8 cellular contexts compared by ENCODE assay signal in genomic region chr6:14108095-14108494, GRCh38. TPM values are rescaled to one million over a fixed set of nuclear protein-coding genes. Genes with fewer than 3 reads are reported as not detected.
A peak's percentile ranks its signal among the peaks of the same experiment; 100 is the strongest.
DNase-seq lines count a peak whose midpoint lies in the region; ATAC-seq, FAIRE-seq and TF ChIP-seq lines count a peak whose summit lies in the region.
"Not testable (repeated sequence)": the region's sequence is repeated elsewhere in the genome, so short reads cannot be mapped to it uniquely, and the experiment has no call there.

No MANE protein-coding gene starts in this region.

- SMC1A ChIA-PET in GM12878 (lab: Charles Lee; ENCODE audit: uncharacterized antibody, unreplicated experiment): interaction anchor here (1.1 to 8.6 kb wide), 9 partner anchors 7 to 41 kb away, joined by 3 to 319 read pairs (median 20); no protein-coding TSS in a partner anchor

- not testable (repeated sequence) for TF ChIP-seq POLR2A in GM12878 (IDR thresholded peaks at IDR 0.05; ENCODE audit: low read depth, low read length)

- H3K9me2 ChIP-seq in SU-DHL-6 (replicated peaks; ENCODE audit: insufficient read depth, low read length): not testable (repeated sequence)

- H3K4me2 ChIP-seq in SU-DHL-6 (ENCODE audit: low read depth, low read length, poor library complexity, severe bottlenecking): peak overlapping the region; percentile 50
- peak overlapping the region; percentile 73 for H3K4me2 ChIP-seq in GM12878 (ENCODE audit: control insufficient read depth, insufficient read depth)

- H3K4me3 Mint-ChIP-seq in CD14-positive monocyte (peak overlapping the region; percentile 53 to 80), naive B cell (peak overlapping the region; percentile 56 to 89 (median 84))
- H3K4me3 Mint-ChIP-seq in activated CD8-positive, alpha-beta T cell treated with anti-CD3 and anti-CD28 coated beads for 36 hours: peak overlapping the region; percentile 32
- H3K4me3 Mint-ChIP-seq in activated T-helper 2 cell treated with anti-CD3 and anti-CD28 coated beads, Interferon-gamma antibody, Interleukin-2, Interleukin-4, amounts not matched to agents 10 μg/mL and 5 μg/mL and 100 μg/mL, durations not matched to agents 14 hours and 24 hours and 36 hours (ENCODE audit: low read depth): not testable (repeated sequence)
- peak overlapping the region; percentile 66 to 71 for H3K4me3 Mint-ChIP-seq in stimulated activated naive CD8-positive, alpha-beta T cell treated with anti-CD3 and anti-CD28 coated beads, Interleukin-15, amount 100 ng/mL, for 72 hours

- TF ChIP-seq RAD21 in GM12878 (IDR thresholded peaks at IDR 0.05; ENCODE audit: insufficient read depth, low read depth, low read length): not testable (repeated sequence)

- peak overlapping the region in 6 of 7 donors; percentile 42 to 95 (median 87) for H3K27ac Mint-ChIP-seq in CD14-positive monocyte
- H3K27ac Mint-ChIP-seq in activated CD8-positive, alpha-beta T cell treated with anti-CD3 and anti-CD28 coated beads for 36 hours: peak overlapping the region; percentile 87
- peak overlapping the region; percentile 77 for H3K27ac Mint-ChIP-seq in activated T-helper 2 cell treated with anti-CD3 and anti-CD28 coated beads, Interferon-gamma antibody, Interleukin-2, Interleukin-4, amounts not matched to agents 10 μg/mL and 5 μg/mL and 100 μg/mL, durations not matched to agents 14 hours and 24 hours and 36 hours
- H3K27ac Mint-ChIP-seq in naive B cell: peak overlapping the region; percentile 99 to 100 (median 100)
- H3K27ac Mint-ChIP-seq in stimulated activated naive CD8-positive, alpha-beta T cell treated with anti-CD3 and anti-CD28 coated beads, Interleukin-15, amount 100 ng/mL, for 72 hours: peak overlapping the region in 1 of 2 donors; percentile 75

- in situ Hi-C loops in GM12878 (cut with MboI): loop anchor here (25.0 kb wide), 1 partner anchor 1746 kb away; no protein-coding TSS in a partner anchor

- 0 out of 4 replicates have a peak, but pooled peaks of 1 of the 2 experiments have one; percentile 5 for TF ChIP-seq EP300 in GM12878 (IDR thresholded peaks at IDR 0.05; ENCODE audit: borderline replicate concordance in 1 of 2, control insufficient read depth in 1 of 2, low read depth in 2 of 2, low read length in 2 of 2)

- FAIRE-seq in GM12878 (lab: Jason Lieb, UNC): not testable (repeated sequence)

- H4K20me1 ChIP-seq in SU-DHL-6 (ENCODE audit: low read depth, low read length); GM12878 (ENCODE audit: control insufficient read depth, insufficient read depth): not testable (repeated sequence)

- peaks cover 10% of the 10 kb centered on the region; the same call in 1 of the 2 replicates for H3K36me3 ChIP-seq in SU-DHL-6 (ENCODE audit: low read length)
- not testable (repeated sequence) for H3K36me3 ChIP-seq in GM12878 (ENCODE audit: control insufficient read depth in 2 of 2, insufficient read depth in 2 of 2, low read length in 1 of 2)

- POLR2A ChIA-PET in activated CD8-positive, alpha-beta T cell treated with anti-CD3 and anti-CD28 coated beads for 36 hours (lab: Charles Lee): interaction anchor here (0.6 to 2.6 kb wide), 2 partner anchors 12 to 729 kb away, joined by 3 to 16 read pairs; no protein-coding TSS in a partner anchor
- POLR2A ChIA-PET in GM12878 (lab: Charles Lee): interaction anchor here (0.7 to 7.2 kb wide), 7 partner anchors 10 to 349 kb away, joined by 3 to 126 read pairs (median 5); partner anchors contain the start of gene CD83

- not testable (repeated sequence) for DNase-seq in CD14-positive monocyte (ENCODE audit: low spot score); HL-60 (ENCODE audit: low read depth in 1 of 2, low spot score in 1 of 2); activated CD8-positive, alpha-beta T cell treated with anti-CD3 and anti-CD28 coated beads for 36 hours; activated T-helper 2 cell treated with anti-CD3 and anti-CD28 coated beads, Interferon-gamma antibody, Interleukin-2, Interleukin-4, amounts not matched to agents 10 μg/mL and 5 μg/mL and 100 μg/mL, durations not matched to agents 14 hours and 24 hours and 36 hours (ENCODE audit: low spot score); GM12878 (ENCODE audit: low read depth, low spot score); naive B cell; stimulated activated naive CD8-positive, alpha-beta T cell treated with anti-CD3 and anti-CD28 coated beads, Interleukin-15, amount 100 ng/mL, for 72 hours

- not testable (repeated sequence) for H3K27me3 ChIP-seq in HL-60 (ENCODE audit: insufficient read depth, poor library complexity, severe bottlenecking); SU-DHL-6 (ENCODE audit: low read length); GM12878 (replicated peaks in 1 of 2; ENCODE audit: control insufficient read depth in 2 of 2, insufficient read depth in 2 of 2, low read length in 1 of 2)

- CTCF ChIA-PET in activated CD8-positive, alpha-beta T cell treated with anti-CD3 and anti-CD28 coated beads for 36 hours (lab: Charles Lee): interaction anchor here (1.6 to 4.2 kb wide), 2 partner anchors 41 to 63 kb away, joined by 3 to 19 read pairs; no protein-coding TSS in a partner anchor
- CTCF ChIA-PET in GM12878 (lab: Yijun Ruan, JAX): interaction anchor here (0.6 to 4.2 kb wide), 6 partner anchors 9 to 41 kb away, joined by 3 to 39 read pairs (median 16); partner anchors contain the start of gene CD83

- not testable (repeated sequence) for H3K4me3 ChIP-seq in HL-60 (replicated peaks; ENCODE audit: insufficient read depth, low read length)
- H3K4me3 ChIP-seq in SU-DHL-6 (ENCODE audit: insufficient read depth, low read length, poor library complexity, severe bottlenecking) (peak overlapping the region; percentile 25), GM12878 (0 out of 2 replicates have a peak overlapping the region, but pooled peaks have one; percentile 32)

- WGBS in GM12878 (ENCODE audit: insufficient coverage, insufficient replicate concordance, low lambda C conversion rate, missing lambda C conversion rate): 0% methylated on average over 2 of the region's 2 CpGs

- H3K4me1 Mint-ChIP-seq in CD14-positive monocyte: peaks cover 27% of the 10 kb centered on the region
- peaks cover 30% of the 10 kb centered on the region for H3K4me1 Mint-ChIP-seq in activated CD8-positive, alpha-beta T cell treated with anti-CD3 and anti-CD28 coated beads for 36 hours (ENCODE audit: low read depth)
- peaks cover 40% of the 10 kb centered on the region for H3K4me1 Mint-ChIP-seq in activated T-helper 2 cell treated with anti-CD3 and anti-CD28 coated beads, Interferon-gamma antibody, Interleukin-2, Interleukin-4, amounts not matched to agents 10 μg/mL and 5 μg/mL and 100 μg/mL, durations not matched to agents 14 hours and 24 hours and 36 hours (ENCODE audit: low read depth)
- H3K4me1 Mint-ChIP-seq in naive B cell: peaks cover 38 to 74% (median 46%) of the 10 kb centered on the region in 3 donors
- peaks cover 37% of the 10 kb centered on the region for H3K4me1 Mint-ChIP-seq in stimulated activated naive CD8-positive, alpha-beta T cell treated with anti-CD3 and anti-CD28 coated beads, Interleukin-15, amount 100 ng/mL, for 72 hours

- H2AFZ ChIP-seq in SU-DHL-6 (ENCODE audit: low read depth, low read length, severe bottlenecking) (peak overlapping the region; percentile 25), GM12878 (ENCODE audit: control insufficient read depth, low read depth, low read length) (peak overlapping the region; percentile 46)

- H3K27me3 Mint-ChIP-seq in CD14-positive monocyte (ENCODE audit: low read depth in 3 of 3); activated CD8-positive, alpha-beta T cell treated with anti-CD3 and anti-CD28 coated beads for 36 hours; naive B cell; stimulated activated naive CD8-positive, alpha-beta T cell treated with anti-CD3 and anti-CD28 coated beads, Interleukin-15, amount 100 ng/mL, for 72 hours: not testable (repeated sequence)
- H3K27me3 Mint-ChIP-seq in activated T-helper 2 cell treated with anti-CD3 and anti-CD28 coated beads, Interferon-gamma antibody, Interleukin-2, Interleukin-4, amounts not matched to agents 10 μg/mL and 5 μg/mL and 100 μg/mL, durations not matched to agents 14 hours and 24 hours and 36 hours (ENCODE audit: low read depth): peaks cover 11% of the 10 kb centered on the region

- peaks cover 28% of the 10 kb centered on the region for H3F3A ChIP-seq in SU-DHL-6 (ENCODE audit: insufficient read depth)

- H3K27ac ChIP-seq in HL-60 (replicated peaks) (peak overlapping the region; percentile 77), SU-DHL-6 (ENCODE audit: low read depth, low read length) (peak overlapping the region; percentile 65), GM12878 (ENCODE audit: control insufficient read depth, insufficient read depth) (peak overlapping the region; percentile 85)

- RAD21 ChIA-PET in GM12878 (lab: Charles Lee; ENCODE audit: unreplicated experiment): interaction anchor here (0.5 to 6.9 kb wide), 8 partner anchors 10 to 442 kb away, joined by 3 to 164 read pairs (median 12); partner anchors contain the start of gene CD83

- not testable (repeated sequence) for ATAC-seq in activated CD8-positive, alpha-beta T cell treated with anti-CD3 and anti-CD28 coated beads for 36 hours; naive B cell (ENCODE audit: low read depth in 2 of 2); stimulated activated naive CD8-positive, alpha-beta T cell treated with anti-CD3 and anti-CD28 coated beads, Interleukin-15, amount 100 ng/mL, for 72 hours
- peak; percentile 7; the same call in 2 of the 3 replicates for ATAC-seq in GM12878

- H3K36me3 Mint-ChIP-seq in CD14-positive monocyte; activated CD8-positive, alpha-beta T cell treated with anti-CD3 and anti-CD28 coated beads for 36 hours (ENCODE audit: low read depth); naive B cell: not testable (repeated sequence)
- H3K36me3 Mint-ChIP-seq in activated T-helper 2 cell treated with anti-CD3 and anti-CD28 coated beads, Interferon-gamma antibody, Interleukin-2, Interleukin-4, amounts not matched to agents 10 μg/mL and 5 μg/mL and 100 μg/mL, durations not matched to agents 14 hours and 24 hours and 36 hours (ENCODE audit: low read depth): peaks cover 17% of the 10 kb centered on the region

- peak overlapping the region; percentile 36 for H3K9ac ChIP-seq in SU-DHL-6 (ENCODE audit: low read length)
- H3K9ac ChIP-seq in GM12878 (ENCODE audit: control insufficient read depth, insufficient read depth, low read length): peak overlapping the region; percentile 75

- TF ChIP-seq CTCF in CD14-positive monocyte (IDR thresholded peaks at IDR 0.05); HL-60 (IDR thresholded peaks at IDR 0.05; ENCODE audit: insufficient read depth, low read length); SU-DHL-6 (IDR thresholded peaks at IDR 0.05; ENCODE audit: insufficient read depth, low read length, poor library complexity, severe bottlenecking); activated CD8-positive, alpha-beta T cell treated with anti-CD3 and anti-CD28 coated beads for 36 hours (IDR thresholded peaks at IDR 0.05); GM12878 (IDR thresholded peaks at IDR 0.05 in 2 of 3, conservative IDR thresholded peaks at IDR 0.05 in 1 of 3; ENCODE audit: control insufficient read depth in 2 of 3, extremely low read depth in 1 of 3, insufficient read depth in 1 of 3, low read depth in 3 of 3, low read length in 3 of 3): not testable (repeated sequence)

- not testable (repeated sequence) for H3K79me2 ChIP-seq in SU-DHL-6 (ENCODE audit: insufficient read depth, low read length); GM12878 (ENCODE audit: control insufficient read depth, insufficient read depth, low read length)

- H3K4me1 ChIP-seq in GM12878 (ENCODE audit: control insufficient read depth, insufficient read depth, low read length): peaks cover 43% of the 10 kb centered on the region

- H3K9me3 ChIP-seq in SU-DHL-6 (ENCODE audit: insufficient read depth, low read length): peaks cover 12% of the 10 kb centered on the region
- H3K9me3 ChIP-seq in GM12878 (replicated peaks; ENCODE audit: control insufficient read depth, insufficient read depth, low read length): peaks cover 15% of the 10 kb centered on the region

- intact Hi-C loops in CD14-positive monocyte (cut with micrococcal nuclease); activated CD8-positive, alpha-beta T cell treated with anti-CD3 and anti-CD28 coated beads for 36 hours (cut with micrococcal nuclease): not testable (repeated sequence)
- intact Hi-C loops in activated T-helper 2 cell treated with anti-CD3 and anti-CD28 coated beads, Interferon-gamma antibody, Interleukin-2, Interleukin-4, amounts not matched to agents 10 μg/mL and 5 μg/mL and 100 μg/mL, durations not matched to agents 14 hours and 24 hours and 36 hours (cut with micrococcal nuclease): loop anchor here (1.0 kb wide), 1 partner anchor 33 kb away; no protein-coding TSS in a partner anchor
- intact Hi-C loops in GM12878 (cut with micrococcal nuclease; ENCODE audit: unreplicated experiment): loop anchor here (1.0 to 5.0 kb wide), 4 partner anchors 14 to 769 kb away; no protein-coding TSS in a partner anchor

- BruUV-seq in GM12878 (replicated peaks; lab: Mats Ljungman, UMichigan): not testable (repeated sequence)

- H3K9me3 Mint-ChIP-seq in CD14-positive monocyte (peaks cover 7 to 19% (median 15%) of the 10 kb centered on the region in 7 donors), naive B cell (peaks cover 0 to 14% (median 6%) of the 10 kb centered on the region in 7 donors)
- H3K9me3 Mint-ChIP-seq in activated CD8-positive, alpha-beta T cell treated with anti-CD3 and anti-CD28 coated beads for 36 hours: peaks cover 13% of the 10 kb centered on the region
- peaks cover 17% of the 10 kb centered on the region for H3K9me3 Mint-ChIP-seq in activated T-helper 2 cell treated with anti-CD3 and anti-CD28 coated beads, Interferon-gamma antibody, Interleukin-2, Interleukin-4, amounts not matched to agents 10 μg/mL and 5 μg/mL and 100 μg/mL, durations not matched to agents 14 hours and 24 hours and 36 hours
- peaks cover 13 to 18% of the 10 kb centered on the region in 2 donors for H3K9me3 Mint-ChIP-seq in stimulated activated naive CD8-positive, alpha-beta T cell treated with anti-CD3 and anti-CD28 coated beads, Interleukin-15, amount 100 ng/mL, for 72 hours

RNA-seq across cellular contexts. Expression of gene CD83, which starts 9.5 kb away (rescaled TPM):
- polyA plus RNA-seq in CD14-positive monocyte (10 to 100 TPM; 74.5 to 84.7 TPM), GM12878 (2011; rRNA removed) (121 and 129 TPM in 2 replicates), GM12878 (2014; fragmentation: Illumina TruSeq; extraction: Trizol) (170 and 198 TPM in 2 replicates), GM12878 (2014; fragmentation: Nextera tagmentation; extraction: Ambion mirVana) (100 to 1,000 TPM; 120 to 174 TPM), GM12878 (2014; rRNA removed) (158 and 173 TPM in 2 replicates), GM12878 (2016; fragmentation: Nextera tagmentation; extraction: Ambion mirVana) (10 to 100 TPM; 76.1 to 78.6 TPM), naive B cell (ENCODE audit: low read depth in 6 of 6) (100 to 1,000 TPM in 4 of 6 donors, 10 to 100 TPM in 2; 57.0 to 622 (median 209) TPM)
- 10 to 100 TPM; 24.4 to 24.7 TPM for total RNA-seq in activated CD8-positive, alpha-beta T cell treated with anti-CD3 and anti-CD28 coated beads for 36 hours
- total RNA-seq in activated T-helper 2 cell treated with anti-CD3 and anti-CD28 coated beads, Interferon-gamma antibody, Interleukin-2, Interleukin-4, amounts not matched to agents 10 μg/mL and 5 μg/mL and 100 μg/mL, durations not matched to agents 14 hours and 24 hours and 36 hours: 145 and 150 TPM in 2 replicates
- 204 and 206 TPM in 2 replicates for total RNA-seq in GM12878 (2013; cell fraction: nucleolus; rRNA removed)
- total RNA-seq in GM12878 (2014; rRNA removed) (161 and 190 TPM in 2 replicates), GM12878 (2014; rRNA removed; fragmentation: Illumina TruSeq; extraction: Trizol) (126 and 127 TPM in 2 replicates), GM12878 (2021) (128 and 132 TPM in 2 replicates)
- polyA plus RNA-seq in GM12878 (2011; ENCODE audit: low read depth): 62.9 TPM
- polyA plus RNA-seq in GM12878 (2011; cell fraction: cytosol; rRNA removed): 61.3 and 73.0 TPM in 2 replicates
- 61.7 and 74.8 TPM in 2 replicates for polyA plus RNA-seq in GM12878 (2011; cell fraction: nucleus; rRNA removed)
- 55.9 and 78.6 TPM in 2 replicates for polyA plus RNA-seq in GM12878 (2012)
- 48.8 and 53.4 TPM in 2 replicates for polyA minus RNA-seq in GM12878 (2011; rRNA and poly(A)+ RNA removed)
- 16.2 and 18.5 TPM in 2 replicates for polyA minus RNA-seq in GM12878 (2011; cell fraction: cytosol; rRNA and poly(A)+ RNA removed)
- 14.9 and 19.7 TPM in 2 replicates for polyA minus RNA-seq in GM12878 (2011; cell fraction: nucleus; rRNA and poly(A)+ RNA removed)
